8 cellular contexts compared by ENCODE assay signal in genomic region chr17:77140166-77140877, GRCh38. TPM values are rescaled to one million over a fixed set of nuclear protein-coding genes. Genes with fewer than 3 reads are reported as not detected.
DNase-seq lines count a peak whose midpoint lies in the region; ATAC-seq, FAIRE-seq and TF ChIP-seq lines count a peak whose summit lies in the region.

No MANE protein-coding gene starts in this region.

- peak overlapping the region; percentile 5 for H2AFZ ChIP-seq in keratinocyte (ENCODE audit: control insufficient read depth, low read length)

- peaks cover 36% of the 10 kb centered on the region for H3K4me1 Mint-ChIP-seq in central memory CD8-positive, alpha-beta T cell

- peaks cover 32% of the 10 kb centered on the region for H3K4me1 ChIP-seq in keratinocyte (ENCODE audit: control insufficient read depth, extremely low read depth, insufficient read depth, low read length)

- H3K9me3 Mint-ChIP-seq in central memory CD8-positive, alpha-beta T cell = peaks cover 5% of the 10 kb centered on the region

- no peaks in the 10 kb centered on the region for H3K9me1 ChIP-seq in keratinocyte (ENCODE audit: control insufficient read depth, extremely low read depth, insufficient read depth, low read length)

- peak overlapping the region; percentile 77 for H3K4me3 Mint-ChIP-seq in central memory CD8-positive, alpha-beta T cell

- dilution Hi-C loops in keratinocyte (cut with MboI; ENCODE audit: extremely low pct_ligation_motif_present, low sequenced_read_pairs) = no loop called here

- peaks cover 8% of the 10 kb centered on the region for H3K9me3 ChIP-seq in keratinocyte (ENCODE audit: control insufficient read depth, low read depth, low read length)

- H3K4me2 ChIP-seq in keratinocyte (ENCODE audit: control insufficient read depth, extremely low read depth, insufficient read depth, low read depth, low read length) = peak overlapping the region; percentile 85

- no peaks in the 10 kb centered on the region for H3K27me3 Mint-ChIP-seq in central memory CD8-positive, alpha-beta T cell

- H3K79me2 ChIP-seq in keratinocyte (ENCODE audit: control insufficient read depth, insufficient read depth, low read length) = peaks cover 37% of the 10 kb centered on the region

- peak overlapping the region; percentile 76 for H3K27ac Mint-ChIP-seq in central memory CD8-positive, alpha-beta T cell (ENCODE audit: low read depth)

- peak overlapping the region; percentile 93 for H3K9ac ChIP-seq in keratinocyte (ENCODE audit: control insufficient read depth, extremely low read depth, insufficient read depth, low read length)

- H4K20me1 ChIP-seq in keratinocyte (ENCODE audit: control insufficient read depth, extremely low read depth, insufficient read depth, low read length) = no peaks in the 10 kb centered on the region

- H3K27me3 ChIP-seq in keratinocyte (ENCODE audit: control insufficient read depth, extremely low read depth, insufficient read depth, low read length) = no peaks in the 10 kb centered on the region

- H3K36me3 Mint-ChIP-seq in central memory CD8-positive, alpha-beta T cell (ENCODE audit: insufficient read depth) = peaks cover 16% of the 10 kb centered on the region

- peak overlapping the region; percentile 97 for H3K27ac ChIP-seq in keratinocyte (ENCODE audit: control insufficient read depth, insufficient read depth, low read length)

- TF ChIP-seq CTCF in AG10803 (conservative IDR thresholded peaks at IDR 0.05; ENCODE audit: low read length) (no peak), keratinocyte (optimal IDR thresholded peaks at IDR 0.05 in 1 of 3, IDR thresholded peaks at IDR 0.05 in 1 of 3, conservative IDR thresholded peaks at IDR 0.05 in 1 of 3; ENCODE audit: extremely low read depth in 1 of 3, insufficient read depth in 2 of 3, low read length in 3 of 3) (no peak)

- peak; percentile 97 for DNase-seq in AG10803 (ENCODE audit: low read depth)
- peak; percentile 100 for DNase-seq in NCI-H345 (lab: John Stamatoyannopoulos, UW)
- peak; percentile 100 for DNase-seq in activated CD4-positive, CD25-positive, alpha-beta regulatory T cell treated with anti-CD3 and anti-CD28 coated beads, Interleukin-2, amount 50 U/mL, for 16 hours (ENCODE audit: low read depth, low spot score)
- DNase-seq in central memory CD8-positive, alpha-beta T cell (ENCODE audit: low spot score in 2 of 2) = peak; percentile 98
- peak; percentile 79 for DNase-seq in keratinocyte (ENCODE audit: low read depth, low spot score)
- DNase-seq in stimulated activated CD4-positive, alpha-beta T cell treated with anti-CD3 and anti-CD28 coated beads, Interleukin-12 subunit alpha, Interleukin-12 subunit beta, amount 100 ng/mL, for 48 hours (ENCODE audit: low read depth in 2 of 3, low spot score in 1 of 3) = peak; percentile 98 to 99 (median 99)

- peaks cover 3 to 14% of the 10 kb centered on the region in 2 experiments for H3K36me3 ChIP-seq in keratinocyte (ENCODE audit: control insufficient read depth in 2 of 2, extremely low read depth in 1 of 2, insufficient read depth in 2 of 2, low read length in 2 of 2)

- H3K4me3 ChIP-seq in AG10803 (ENCODE audit: low read length) = peak overlapping the region; percentile 62
- peak overlapping the region; percentile 65 to 82 (median 67) for H3K4me3 ChIP-seq in keratinocyte (ENCODE audit: control insufficient read depth in 2 of 3, extremely low read depth in 1 of 3, insufficient read depth in 2 of 3, low read depth in 1 of 3, low read length in 3 of 3)

- peak; percentile 84 for ATAC-seq in GM19023 (IDR thresholded peaks at IDR 0.05; ENCODE audit: unreplicated experiment)
- peak; percentile 84 for ATAC-seq in HG03196 (IDR thresholded peaks at IDR 0.05; ENCODE audit: unreplicated experiment)
- ATAC-seq in central memory CD8-positive, alpha-beta T cell (replicated peaks; ENCODE audit: extremely low read depth, poor library complexity, severe bottlenecking) = peak; percentile 87

- FAIRE-seq in keratinocyte (lab: Jason Lieb, UNC) = no peak

RNA-seq across cellular contexts. Expression of gene SEC14L1, which starts 0.4 kb away (rescaled TPM):
- polyA plus RNA-seq in keratinocyte = 20.1 to 44.6 TPM (median 35.6 TPM) in 3 replicates
- polyA plus RNA-seq in keratinocyte (2011; ENCODE audit: low read depth) = 114 TPM
- polyA plus RNA-seq in keratinocyte (2011; cell fraction: cytosol; rRNA removed) = 38.6 and 56.2 TPM in 2 replicates
- 55.1 and 64.2 TPM in 2 replicates for polyA plus RNA-seq in keratinocyte (2011; cell fraction: nucleus; rRNA removed)
- 40.0 and 57.5 TPM in 2 replicates for polyA plus RNA-seq in keratinocyte (2012; ENCODE audit: low replicate concordance)
- polyA minus RNA-seq in keratinocyte = 32.6 to 43.9 TPM (median 43.7 TPM) in 3 replicates
- polyA minus RNA-seq in keratinocyte (2011; cell fraction: cytosol; rRNA and poly(A)+ RNA removed) = 58.9 TPM
- polyA minus RNA-seq in keratinocyte (2011; cell fraction: nucleus; rRNA and poly(A)+ RNA removed) = 34.9 and 68.3 TPM in 2 replicates

Comparison
In these comparisons a context has a peak if more than half of its experiments do, and no peak if none do; other contexts are left out.
1. Peak in every context shown above with its lines: DNase-seq, ATAC-seq, H3K4me3 ChIP-seq and H3K27ac ChIP-seq.